ENCODE assay signal across 8 cellular contexts in the genomic region with DNA sequence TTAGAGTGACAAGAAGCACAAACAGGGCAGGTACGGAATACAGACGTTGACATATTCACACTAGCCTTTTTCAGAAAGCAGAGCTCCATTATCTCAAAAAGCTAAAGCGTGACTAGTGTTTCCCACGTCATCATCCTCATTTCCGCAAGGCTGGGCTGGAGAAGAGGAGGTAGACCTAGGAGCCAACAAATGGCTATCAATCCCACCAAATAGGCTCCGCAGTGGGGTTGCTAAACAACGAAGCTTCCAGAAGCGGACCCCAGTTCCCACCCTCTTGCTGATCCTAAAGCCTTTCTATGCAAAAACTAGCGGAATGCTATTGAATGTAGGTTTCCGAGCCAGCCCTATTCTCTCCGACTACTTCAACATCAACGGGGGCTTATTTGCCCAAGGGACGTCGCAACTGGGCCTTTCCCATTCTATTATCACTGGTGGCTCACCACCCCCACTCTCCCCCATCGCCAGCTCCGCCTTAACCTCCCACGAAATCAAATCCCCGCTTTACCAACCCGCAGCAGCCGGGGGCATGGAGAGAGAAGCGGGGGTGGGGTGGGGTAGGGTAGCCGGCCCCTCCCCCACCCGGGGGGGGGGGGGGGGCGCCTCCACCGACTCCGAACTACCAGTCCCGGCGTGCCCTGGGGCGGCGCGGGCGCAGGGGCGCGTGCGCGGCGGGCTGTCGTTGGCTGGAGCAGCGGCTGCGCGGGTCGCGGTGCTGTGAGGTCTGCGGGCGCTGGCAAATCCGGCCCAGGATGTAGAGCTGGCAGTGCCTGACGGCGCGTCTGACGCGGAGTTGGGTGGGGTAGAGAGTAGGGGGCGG. TPM values are rescaled to one million over a fixed set of nuclear protein-coding genes. Genes with fewer than 3 reads are reported as not detected.
DNase-seq lines count a peak whose midpoint lies in the region; ATAC-seq and TF ChIP-seq lines count a peak whose summit lies in the region.

A gene with protein sequence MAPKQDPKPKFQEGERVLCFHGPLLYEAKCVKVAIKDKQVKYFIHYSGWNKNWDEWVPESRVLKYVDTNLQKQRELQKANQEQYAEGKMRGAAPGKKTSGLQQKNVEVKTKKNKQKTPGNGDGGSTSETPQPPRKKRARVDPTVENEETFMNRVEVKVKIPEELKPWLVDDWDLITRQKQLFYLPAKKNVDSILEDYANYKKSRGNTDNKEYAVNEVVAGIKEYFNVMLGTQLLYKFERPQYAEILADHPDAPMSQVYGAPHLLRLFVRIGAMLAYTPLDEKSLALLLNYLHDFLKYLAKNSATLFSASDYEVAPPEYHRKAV (plus strand): TSS at position 736 of the 817 bp plus-strand sequence. CDS start 128 bp downstream, outside the sequence.

- peak; percentile 86 for ATAC-seq in HG03432 (IDR thresholded peaks at IDR 0.05; ENCODE audit: unreplicated experiment)
- ATAC-seq in central memory CD8-positive, alpha-beta T cell (replicated peaks; ENCODE audit: extremely low read depth, poor library complexity, severe bottlenecking): peak; percentile 85

- peak within 1 kb of the TSS; percentile 100 for H3K4me3 Mint-ChIP-seq in central memory CD8-positive, alpha-beta T cell

- no peaks in the 10 kb centered on the region for H3K27me3 ChIP-seq in spleen (replicated peaks in 1 of 7)

- intact Hi-C loops in spleen (cut with DNase I; ENCODE audit: low total_unique reads): no loop called here

- H3K4me3 ChIP-seq in spleen: peak within 1 kb of the TSS; percentile 67 to 89 (median 80)

- H3K27ac Mint-ChIP-seq in central memory CD8-positive, alpha-beta T cell (ENCODE audit: low read depth): peak within 1 kb of the TSS; percentile 100

- H3K27me3 Mint-ChIP-seq in central memory CD8-positive, alpha-beta T cell: no peaks in the 10 kb centered on the region

- H3K36me3 ChIP-seq in spleen: no peaks in the 10 kb centered on the region

- peak within 1 kb of the TSS; percentile 98 to 100 (median 100) for H3K27ac ChIP-seq in spleen

- H3K9me3 ChIP-seq in spleen: no peaks in the 10 kb centered on the region

- no peak for TF ChIP-seq CTCF in spleen (IDR thresholded peaks at IDR 0.05 in 8 of 11, conservative IDR thresholded peaks at IDR 0.05 in 3 of 11)

- peaks cover 26% of the 10 kb centered on the region for H3K4me1 Mint-ChIP-seq in central memory CD8-positive, alpha-beta T cell

- peaks cover 29% of the 10 kb centered on the region for H3K36me3 Mint-ChIP-seq in central memory CD8-positive, alpha-beta T cell (ENCODE audit: insufficient read depth)

- DNase-seq in AG08395 (ENCODE audit: low spot score): peak; percentile 97
- DNase-seq in GM19238 (ENCODE audit: insufficient read length, low spot score): peak; percentile 90
- peak; percentile 93 for DNase-seq in NCI-H460 (ENCODE audit: extremely low read depth, low read depth)
- DNase-seq in activated CD4-positive, CD25-positive, alpha-beta regulatory T cell treated with anti-CD3 and anti-CD28 coated beads, Interleukin-2, amount 50 U/mL, for 72 hours: peak; percentile 96
- peak; percentile 93 to 97 for DNase-seq in central memory CD8-positive, alpha-beta T cell (ENCODE audit: low spot score in 2 of 2)
- peak; percentile 96 for DNase-seq in iris pigment epithelial cell (ENCODE audit: low read depth)
- DNase-seq in spleen: peak; percentile 99

- TF ChIP-seq POLR2A in spleen (IDR thresholded peaks at IDR 0.05): peak in 1 of 3 donors; percentile 68

- no peaks in the 10 kb centered on the region for H3K9me3 Mint-ChIP-seq in central memory CD8-positive, alpha-beta T cell

- WGBS in spleen, 5 donors: 9 to 11% (median 9%) methylated on average over 44 to 52 of the region's 52 CpGs

- H3K4me1 ChIP-seq in spleen: peaks cover 18 to 49% (median 34%) of the 10 kb centered on the region in 6 donors

RNA-seq across cellular contexts. Expression of the gene that starts here (rescaled TPM):
- 142 and 162 TPM in 2 replicates for total RNA-seq in NCI-H460 (2014; rRNA removed; shearing (Covaris generic))
- polyA plus RNA-seq in NCI-H460 (2014; cell fraction: nucleus; rRNA removed): 77.8 and 80.4 TPM in 2 replicates
- 100 to 1,000 TPM; 191 to 271 (median 234) TPM for total RNA-seq in spleen
- 100 to 1,000 TPM; 105 to 194 (median 154) TPM for polyA plus RNA-seq in spleen

Comparison
In these comparisons a context has a peak if more than half of its experiments do, and no peak if none do; other contexts are left out.
1. Peak in every context shown above with its lines: DNase-seq, ATAC-seq, H3K4me3 ChIP-seq and H3K27ac ChIP-seq.